19 cellular contexts compared by ENCODE assay signal in genomic region chr2:96751800-96752199, GRCh38. TPM values are rescaled to one million over a fixed set of nuclear protein-coding genes. Genes with fewer than 3 reads are reported as not detected.
A peak's percentile ranks its signal among the peaks of the same experiment; 100 is the strongest.
DNase-seq lines count a peak whose midpoint lies in the region; ATAC-seq, FAIRE-seq and TF ChIP-seq lines count a peak whose summit lies in the region.
"Had no signal": no experiment of that assay in that cellular context is flagged by ENCODE, and none has a peak within 500 bp of the region (broad histone marks: within the 10 kb centered on the region; RNA-seq: fewer than 3 reads in every experiment).

No MANE protein-coding gene starts in this region.

- no TSS peak for BruUV-seq in HCT116 (replicated peaks; lab: Mats Ljungman, UMichigan)
- BruUV-seq in Panc1 (replicated peaks; lab: Mats Ljungman, UMichigan): no TSS peak

- H3K27ac ChIP-seq in HCT116 (ENCODE audit: low read depth, low read length) (no peak overlapping the region), Panc1 (ENCODE audit: low read length) (no peak overlapping the region), spleen (no peak overlapping the region)
- H3K27ac ChIP-seq: BLaER1, C4-2B had no signal

- WGBS in spleen, 5 donors: 88 to 92% (median 91%) methylated on average over 9 of the region's 9 CpGs

- intact Hi-C loops in HCT116 (cut with micrococcal nuclease) (no loop called here), Panc1 (cut with micrococcal nuclease; ENCODE audit: unreplicated experiment) (no loop called here), spleen (cut with DNase I; ENCODE audit: low total_unique reads) (no loop called here)

- in situ Hi-C loops in Panc1 (cut with HindIII; ENCODE audit: low pct_unique_long_range_greater_than_20kb, low sequenced_read_pairs): no loop called here

- FAIRE-seq in HTR-8/SVneo (lab: Jason Lieb, UNC): no peak
- FAIRE-seq: G401.6, GM12892, H54 had no signal

- TF ChIP-seq CTCF in HCT116 (IDR thresholded peaks at IDR 0.05 in 2 of 3, conservative IDR thresholded peaks at IDR 0.05 in 1 of 3; ENCODE audit: borderline replicate concordance in 1 of 3, insufficient read depth in 1 of 3, low read depth in 2 of 3, low read length in 2 of 3): no peak
- TF ChIP-seq CTCF in Panc1 (IDR thresholded peaks at IDR 0.05): no peak
- no peak for TF ChIP-seq CTCF in spleen (IDR thresholded peaks at IDR 0.05 in 8 of 11, conservative IDR thresholded peaks at IDR 0.05 in 3 of 11)

- H3K79me2 ChIP-seq in HCT116 (ENCODE audit: insufficient read depth, low read length): no peaks in the 10 kb centered on the region

- TF ChIP-seq POLR2A in HCT116 (IDR thresholded peaks at IDR 0.05; ENCODE audit: borderline replicate concordance, extremely low read depth, insufficient read depth, insufficient read length) (no peak), spleen (IDR thresholded peaks at IDR 0.05) (no peak)

- H3K4me3 ChIP-seq in HCT116 (replicated peaks in 1 of 2; ENCODE audit: low read depth in 1 of 2, low read length in 2 of 2): no peak overlapping the region
- H3K4me3 ChIP-seq in Panc1 (ENCODE audit: low read depth in 2 of 2, low read length in 2 of 2): no peak overlapping the region
- H3K4me3 ChIP-seq in spleen: no peak overlapping the region
- H3K4me3 ChIP-seq: BLaER1, HAP-1 had no signal

- no peak overlapping the region for H3K9ac ChIP-seq in HCT116 (ENCODE audit: low read length)
- H3K9ac ChIP-seq: BLaER1 had no signal

- H4K20me1 ChIP-seq in HCT116 (ENCODE audit: insufficient read depth): no peaks in the 10 kb centered on the region
- H4K20me1 ChIP-seq: BLaER1 had no signal

- ATAC-seq in HCT116 (0 out of 2 replicates have a peak, but pooled peaks have one; percentile 32), Panc1 (peak; percentile 80), HG02840 (IDR thresholded peaks at IDR 0.05; ENCODE audit: low FRiP score, unreplicated experiment) (no peak)
- ATAC-seq: CD8-positive, alpha-beta T cell had no signal

- RAD21 ChIA-PET in HCT116 (lab: Charles Lee; ENCODE audit: low non-redundant PET in 1 of 2, low total read pairs in 2 of 2, uncharacterized antibody in 2 of 2, unreplicated experiment in 2 of 2): no interaction called here

- POLR2A ChIA-PET in HCT116 (lab: Charles Lee): no interaction called here
- POLR2A ChIA-PET in Panc1 (lab: Charles Lee): no interaction called here

- peak overlapping the region; percentile 35; the same call in 1 of the 2 replicates for H3K4me2 ChIP-seq in HCT116 (ENCODE audit: low read length)
- H3K4me2 ChIP-seq: BLaER1 had no signal

- no peak overlapping the region for H2AFZ ChIP-seq in HCT116 (ENCODE audit: low read depth, low read length, poor library complexity, severe bottlenecking)

- no peaks in the 10 kb centered on the region for H3K27me3 ChIP-seq in HCT116 (ENCODE audit: insufficient read depth, low read length)
- no peaks in the 10 kb centered on the region for H3K27me3 ChIP-seq in Panc1 (ENCODE audit: control insufficient read depth, insufficient read depth, low read length)
- no peaks in the 10 kb centered on the region for H3K27me3 ChIP-seq in spleen (replicated peaks in 1 of 7)
- H3K27me3 ChIP-seq: BLaER1 had no signal

- H3K36me3 ChIP-seq in HCT116 (ENCODE audit: control insufficient read depth in 1 of 2, insufficient read depth in 2 of 2, low read length in 2 of 2) (no peaks in the 10 kb centered on the region), Panc1 (ENCODE audit: control insufficient read depth, insufficient read depth, low read length) (no peaks in the 10 kb centered on the region), spleen (no peaks in the 10 kb centered on the region)
- H3K36me3 ChIP-seq: BLaER1, HAP-1 had no signal

- TF ChIP-seq RAD21 in HCT116 (IDR thresholded peaks at IDR 0.05; ENCODE audit: low read depth): no peak

- DNase-seq in HCT116 (ENCODE audit: low read depth, low spot score) (no peak), M059J (ENCODE audit: low read depth) (peak; percentile 14), Panc1 (ENCODE audit: low read depth, low spot score) (no peak), spleen (peak; percentile 38), HTR-8/SVneo (ENCODE audit: insufficient read length, low spot score) (no peak), NCI-H187 treated with DMSO at 0.1 percent for 48 hours (lab: John Stamatoyannopoulos, UW) (no peak)
- DNase-seq: Caco-2; CD4-positive, CD25-positive, alpha-beta regulatory T cell; CD8-positive, alpha-beta T cell; DMS153; DND-41; GOT3 had no signal

- CTCF ChIA-PET in HCT116 (lab: Charles Lee) (interaction anchor here (0.6 kb wide), 1 partner anchor 9 kb away, joined by 3 read pairs; the partner anchor contains the start of gene CNNM4), Panc1 (lab: Charles Lee) (no interaction called here)

- H3K9me2 ChIP-seq in HCT116 (ENCODE audit: insufficient read depth): no peaks in the 10 kb centered on the region

- H3K4me1 ChIP-seq in HCT116 (ENCODE audit: control insufficient read depth in 1 of 2, insufficient read depth in 2 of 2, low read length in 2 of 2) (peaks cover 4 to 17% of the 10 kb centered on the region in 2 experiments; a peak in 3 of 4 replicates), Panc1 (ENCODE audit: control insufficient read depth, insufficient read depth, low read length) (no peaks in the 10 kb centered on the region), spleen (peaks cover 0 to 6% (median 0%) of the 10 kb centered on the region in 6 donors)
- H3K4me1 ChIP-seq: Caco-2, HAP-1 had no signal

- H3K9me3 ChIP-seq in HCT116 (ENCODE audit: control insufficient read depth in 1 of 2, insufficient read depth in 1 of 2, low read depth in 1 of 2, low read length in 2 of 2): no peaks in the 10 kb centered on the region
- H3K9me3 ChIP-seq in Panc1 (ENCODE audit: control insufficient read depth, insufficient read depth, low read depth, low read length): no peaks in the 10 kb centered on the region
- no peaks in the 10 kb centered on the region for H3K9me3 ChIP-seq in spleen
- H3K9me3 ChIP-seq: BLaER1, Caco-2, HAP-1 had no signal

TF ChIP-seq in HCT116, 20 proteins besides CTCF, POLR2A, EP300 and RAD21:
- TF ChIP-seq FOSL1 (IDR thresholded peaks at IDR 0.05; ENCODE audit: low read depth) (no peak), CEBPB (IDR thresholded peaks at IDR 0.05; ENCODE audit: low read depth) (no peak), YY1 (IDR thresholded peaks at IDR 0.05; ENCODE audit: extremely low read depth, insufficient replicate concordance, low read depth, low read length) (no peak), ZNF274 (IDR thresholded peaks at IDR 0.05; ENCODE audit: low read depth, low read length) (no peak), SIN3A (IDR thresholded peaks at IDR 0.05; ENCODE audit: low read depth) (no peak), ELF1 (IDR thresholded peaks at IDR 0.05; ENCODE audit: borderline replicate concordance, low read depth) (no peak), REST (IDR thresholded peaks at IDR 0.05; ENCODE audit: low read depth) (no peak), CBX3 (IDR thresholded peaks at IDR 0.05; ENCODE audit: low read depth) (no peak)

RNA-seq across cellular contexts. Expression of gene CNNM4, which starts 8.9 kb away (rescaled TPM):
- total RNA-seq in HCT116 (2021; ENCODE audit: unreplicated experiment): 7.9 TPM
- polyA plus RNA-seq in HCT116 (2012): 8.6 and 10.2 TPM in 2 replicates
- total RNA-seq in M059J (2014; rRNA removed; shearing (Covaris generic)): 5.2 and 14.6 TPM in 2 replicates
- 15.7 TPM for total RNA-seq in Panc1 (2021; ENCODE audit: unreplicated experiment)
- 16.4 TPM for polyA plus RNA-seq in Panc1 (2012; ENCODE audit: insufficient read length)
- 10 to 100 TPM in 3 of 7 donors, 1 to 10 TPM in 4; 5.7 to 14.4 (median 9.4) TPM for total RNA-seq in spleen
- 1 to 10 TPM; 1.5 to 3.3 (median 2.8) TPM for polyA plus RNA-seq in spleen

RNA-seq across cellular contexts. Expression of gene LMAN2L, which starts 11.9 kb away (rescaled TPM):
- total RNA-seq in HCT116 (2021; ENCODE audit: unreplicated experiment) (15.2 TPM), Panc1 (2021; ENCODE audit: unreplicated experiment) (31.5 TPM), spleen (10 to 100 TPM in 4 of 7 donors, 1 to 10 TPM in 3; 8.7 to 15.4 (median 10.8) TPM)
- 12.1 and 14.6 TPM in 2 replicates for polyA plus RNA-seq in HCT116 (2012)
- total RNA-seq in M059J (2014; rRNA removed; shearing (Covaris generic)): 53.1 and 65.3 TPM in 2 replicates
- 33.2 TPM for polyA plus RNA-seq in Panc1 (2012; ENCODE audit: insufficient read length)
- polyA plus RNA-seq in spleen: 1 to 10 TPM; 5.8 to 7.1 (median 7.1) TPM

Comparison
In these comparisons a context has a peak if more than half of its experiments do, and no peak if none do; other contexts are left out.
1. DNase-seq: peak in M059J (single experiment) and spleen (single experiment); none in HCT116 (single experiment), Panc1 (single experiment), HTR-8/SVneo (single experiment) and NCI-H187 treated with DMSO at 0.1 percent for 48 hours (single experiment).